14 cellular contexts compared by ENCODE assay signal in genomic region chr1:30700528-30701265, GRCh38. TPM values are rescaled to one million over a fixed set of nuclear protein-coding genes. Genes with fewer than 3 reads are reported as not detected.
DNase-seq lines count a peak whose midpoint lies in the region; ATAC-seq and TF ChIP-seq lines count a peak whose summit lies in the region.
"Had no signal": no experiment of that assay in that cellular context is flagged by ENCODE, and none has a peak within 500 bp of the region (broad histone marks: within the 10 kb centered on the region; RNA-seq: fewer than 3 reads in every experiment).

No MANE protein-coding gene starts in this region.

- no peak overlapping the region for H2BK5ac ChIP-seq in H9 (ENCODE audit: insufficient read length, low read length)

- no peaks in the 10 kb centered on the region for H3K9me3 ChIP-seq in neural progenitor cell (ENCODE audit: low read depth)
- no peaks in the 10 kb centered on the region for H3K9me3 ChIP-seq in H9 (ENCODE audit: control insufficient read depth, low read depth, low read length)
- H3K9me3 ChIP-seq: body of pancreas, Caco-2 had no signal

- H2AFZ ChIP-seq in neural progenitor cell (replicated peaks) (no peak overlapping the region), H9 (ENCODE audit: low read length) (no peak overlapping the region)

- H4K5ac ChIP-seq in H9 (ENCODE audit: insufficient read length, low read depth, low read length) = no peak overlapping the region

- no peaks in the 10 kb centered on the region for H3K79me1 ChIP-seq in H9 (ENCODE audit: insufficient read depth, low read depth, low read length, poor library complexity, severe bottlenecking)

- no peak overlapping the region for H2BK12ac ChIP-seq in H9 (ENCODE audit: insufficient read length, low read depth, low read length)

- H3K4me3 Mint-ChIP-seq in neural progenitor cell = no peak overlapping the region
- H3K4me3 Mint-ChIP-seq in H9 = no peak overlapping the region
- H3K4me3 Mint-ChIP-seq: naive B cell had no signal

- H3K18ac ChIP-seq in H9 (ENCODE audit: insufficient read length, low read depth, low read length) = no peak overlapping the region

- H3K23ac ChIP-seq in H9 (ENCODE audit: insufficient read length, low read depth, low read length) = no peak overlapping the region

- H3K36me3 ChIP-seq in neural progenitor cell = no peaks in the 10 kb centered on the region

- H2BK120ac ChIP-seq in H9 (ENCODE audit: low read depth, low read length, poor library complexity, severe bottlenecking) = no peak overlapping the region

- no peak overlapping the region for H3K56ac ChIP-seq in H9 (ENCODE audit: insufficient read length, low read depth, low read length)

- no peak overlapping the region for H2BK15ac ChIP-seq in H9 (ENCODE audit: low read depth, low read length)

- H3K9ac ChIP-seq in neural progenitor cell = no peak overlapping the region
- no peak overlapping the region for H3K9ac ChIP-seq in H9 (ENCODE audit: extremely low read depth, insufficient read length, low read length)

- H3K27ac Mint-ChIP-seq in neural progenitor cell (no peak overlapping the region), H9 (no peak overlapping the region)
- H3K27ac Mint-ChIP-seq: naive B cell had no signal

- peaks cover 3% of the 10 kb centered on the region for H3K27me3 Mint-ChIP-seq in neural progenitor cell (ENCODE audit: insufficient read depth, low read depth)
- H3K27me3 Mint-ChIP-seq in H9 (ENCODE audit: low read depth) = no peaks in the 10 kb centered on the region

- H3K9me3 Mint-ChIP-seq in neural progenitor cell = no peaks in the 10 kb centered on the region
- no peaks in the 10 kb centered on the region for H3K9me3 Mint-ChIP-seq in H9
- H3K9me3 Mint-ChIP-seq: naive B cell had no signal

- no peak overlapping the region for H3K14ac ChIP-seq in H9 (ENCODE audit: insufficient read depth, low read length)

- no peaks in the 10 kb centered on the region for H3K23me2 ChIP-seq in H9 (ENCODE audit: insufficient read length, low read depth, low read length, poor library complexity, severe bottlenecking)

- H4K8ac ChIP-seq in H9 (replicated peaks; ENCODE audit: insufficient read length, low read depth, low read length) = no peak overlapping the region

- no peak overlapping the region for H3T11ph ChIP-seq in H9 (ENCODE audit: low read length)

- WGBS in H9 (ENCODE audit: extremely low coverage, insufficient read length, low lambda C conversion rate) = no CpG with 5 or more reads among the region's 7 CpGs

- H3K4me1 Mint-ChIP-seq in neural progenitor cell = peaks cover 11% of the 10 kb centered on the region
- 0 out of 4 replicates have a peak, but pooled peaks cover 0 to 6% of the 10 kb centered on the region in 2 experiments for H3K4me1 Mint-ChIP-seq in H9
- H3K4me1 Mint-ChIP-seq: naive B cell had no signal

- peaks cover 23% of the 10 kb centered on the region for H3K4me1 ChIP-seq in neural progenitor cell
- no peaks in the 10 kb centered on the region for H3K4me1 ChIP-seq in H9 (ENCODE audit: insufficient read depth, low read length)
- H3K4me1 ChIP-seq: body of pancreas, Caco-2 had no signal

- no peaks in the 10 kb centered on the region for H3K36me3 Mint-ChIP-seq in neural progenitor cell
- H3K36me3 Mint-ChIP-seq in H9 (ENCODE audit: insufficient read depth in 1 of 3, low read depth in 3 of 3) = no peaks in the 10 kb centered on the region
- H3K36me3 Mint-ChIP-seq: naive B cell had no signal

- ATAC-seq in GM18873 (IDR thresholded peaks at IDR 0.05; ENCODE audit: low FRiP score, unreplicated experiment) = no peak
- ATAC-seq: body of pancreas had no signal

- H3K4me3 ChIP-seq in cardiac fibroblast (replicated peaks in 1 of 2; ENCODE audit: low read depth in 2 of 2, low read length in 2 of 2) = no peak overlapping the region
- H3K4me3 ChIP-seq in neural progenitor cell = no peak overlapping the region
- H3K4me3 ChIP-seq: body of pancreas had no signal

- peaks cover 9% of the 10 kb centered on the region for H3F3A ChIP-seq in neural progenitor cell (ENCODE audit: low read depth)

- H3K27me3 ChIP-seq in neural progenitor cell (no peaks in the 10 kb centered on the region), H9 (ENCODE audit: insufficient read depth, low read length) (no peaks in the 10 kb centered on the region)
- H3K27me3 ChIP-seq: body of pancreas had no signal

- H4K20me1 ChIP-seq in neural progenitor cell (ENCODE audit: low read depth) (no peaks in the 10 kb centered on the region), H9 (ENCODE audit: control insufficient read depth, insufficient read depth, insufficient read length) (no peaks in the 10 kb centered on the region)

- DNase-seq in AG08396 (ENCODE audit: low spot score) = peak; percentile 79
- DNase-seq in HS-27A (ENCODE audit: low read depth) = peak; percentile 34
- peak; percentile 76 to 82 for DNase-seq in cardiac fibroblast (ENCODE audit: low read depth in 2 of 2)
- DNase-seq in mucosa of gallbladder (ENCODE audit: low spot score) = peak; percentile 64
- DNase-seq in neural progenitor cell (ENCODE audit: low spot score) = no peak
- DNase-seq in COLO668 (lab: John Stamatoyannopoulos, UW; ENCODE audit: unreplicated experiment) = no peak
- no peak for DNase-seq in H9
- DNase-seq: activated CD8-positive, alpha-beta memory T cell treated with anti-CD3 and anti-CD28 coated beads for 24 hours; Caco-2; naive B cell; NCI-H187 treated with DMSO at 0.1 percent for 48 hours had no signal

- TF ChIP-seq CTCF in cardiac fibroblast (IDR thresholded peaks at IDR 0.05; ENCODE audit: low read depth, low read length) (no peak), neural progenitor cell (IDR thresholded peaks at IDR 0.05) (no peak), H9 (conservative IDR thresholded peaks at IDR 0.05) (no peak)

- H3K4me2 ChIP-seq in neural progenitor cell (no peak overlapping the region), H9 (ENCODE audit: insufficient read depth, insufficient read length, low read length) (no peak overlapping the region)

- H3K27ac ChIP-seq in neural progenitor cell (no peak overlapping the region), H9 (ENCODE audit: insufficient read length, low read depth, low read length) (no peak overlapping the region)
- H3K27ac ChIP-seq: body of pancreas had no signal

- no peak overlapping the region for H3K4ac ChIP-seq in H9 (ENCODE audit: low read depth, low read length)

- no peaks in the 10 kb centered on the region for H3K79me2 ChIP-seq in neural progenitor cell (ENCODE audit: low read depth)
- no peaks in the 10 kb centered on the region for H3K79me2 ChIP-seq in H9 (ENCODE audit: insufficient read depth, low read length)

- no peak overlapping the region for H4K91ac ChIP-seq in H9 (ENCODE audit: insufficient read length, low read depth, low read length)

- H2BK20ac ChIP-seq in H9 (ENCODE audit: low read depth, low read length, poor library complexity, severe bottlenecking) = no peak overlapping the region

- no peak overlapping the region for H2AK5ac ChIP-seq in H9 (ENCODE audit: insufficient read length, low read length)

RNA-seq across cellular contexts. Expression of gene MATN1, which starts 22.7 kb away (rescaled TPM):
- 0.12 TPM for total RNA-seq in mucosa of gallbladder
- total RNA-seq in neural progenitor cell (ENCODE audit: low replicate concordance) = 0.09 TPM in 1 of 2 replicates, not detected in the other
- total RNA-seq in H9 (2021) = not detected in 2 replicates
- total RNA-seq: Caco-2, glomerular endothelial cell had no signal

RNA-seq across cellular contexts. Expression of gene LAPTM5, which starts 56.9 kb away (rescaled TPM):
- 111 TPM for total RNA-seq in mucosa of gallbladder
- not detected in 2 replicates for total RNA-seq in neural progenitor cell (ENCODE audit: low replicate concordance)
- total RNA-seq in H9 (2021) = 0.15 and 0.20 TPM in 2 replicates
- total RNA-seq: Caco-2 had no signal

Comparison
In these comparisons a context has a peak if more than half of its experiments do, and no peak if none do; other contexts are left out.
1. DNase-seq: peak in AG08396 (single experiment), HS-27A (single experiment), cardiac fibroblast (2 of 2) and mucosa of gallbladder (single experiment); none in neural progenitor cell (single experiment), COLO668 (single experiment) and H9 (single experiment).
2. RNA of gene LAPTM5, which starts 56.9 kb away (total RNA-seq): 111 TPM in mucosa of gallbladder (single experiment); 0.15 to 0.20 TPM in H9 and not detected in neural progenitor cell; every median in the first group is over 10 times any median in the second.